ENCODE assay signal across 10 cellular contexts in genomic region chr20:58894652-58895051, GRCh38. TPM values are rescaled to one million over a fixed set of nuclear protein-coding genes. Genes with fewer than 3 reads are reported as not detected.
DNase-seq lines count a peak whose midpoint lies in the region; ATAC-seq and TF ChIP-seq lines count a peak whose summit lies in the region.
"Had no signal": no experiment of that assay in that cellular context is flagged by ENCODE, and none has a peak within 500 bp of the region (broad histone marks: within the 10 kb centered on the region; RNA-seq: fewer than 3 reads in every experiment).

No MANE protein-coding gene starts in this region.

- TF ChIP-seq EP300 in transverse colon (IDR thresholded peaks at IDR 0.05; ENCODE audit: low read depth), result no peak

- DNase-seq in heart left ventricle, result no peak
- DNase-seq in right cardiac atrium, result no peak
- no peak for DNase-seq in activated naive CD4-positive, alpha-beta T cell treated with anti-CD3 and anti-CD28 coated beads, Interleukin-2, amount 50 U/mL, for 72 hours (ENCODE audit: low spot score in 2 of 2)
- DNase-seq in left lung, result no peak
- DNase-seq in transverse colon, result no peak
- no peak for DNase-seq in kidney glomerular epithelial cell (lab: John Stamatoyannopoulos, UW)
- DNase-seq in left lobe of liver (ENCODE audit: low spot score), result no peak
- DNase-seq in GF-D8 (lab: John Stamatoyannopoulos, UW), result no peak
- DNase-seq: dermis blood vessel endothelial cell had no signal

- H3K36me3 Mint-ChIP-seq in activated naive CD4-positive, alpha-beta T cell treated with anti-CD3 and anti-CD28 coated beads, Interleukin-2, amount 50 U/mL, for 72 hours, result peaks cover 14 to 64% of the 10 kb centered on the region in 2 donors

- H3K27me3 ChIP-seq in heart left ventricle (no peaks in the 10 kb centered on the region), right cardiac atrium (ENCODE audit: control insufficient read depth, insufficient read depth) (no peaks in the 10 kb centered on the region), left lung (no peaks in the 10 kb centered on the region), transverse colon (no peaks in the 10 kb centered on the region)

- H3K9me3 ChIP-seq in heart left ventricle (no peaks in the 10 kb centered on the region), right cardiac atrium (ENCODE audit: control insufficient read depth, low read length) (no peaks in the 10 kb centered on the region), left lung (no peaks in the 10 kb centered on the region), transverse colon (no peaks in the 10 kb centered on the region)

- H3K27ac Mint-ChIP-seq in activated naive CD4-positive, alpha-beta T cell treated with anti-CD3 and anti-CD28 coated beads, Interleukin-2, amount 50 U/mL, for 72 hours, result peak overlapping the region; percentile 98 to 100

- H3K4me3 ChIP-seq in heart left ventricle (peak overlapping the region in 7 of 12 donors; percentile 3 to 97 (median 83)), right cardiac atrium (ENCODE audit: low read length) (no peak overlapping the region), left lung (peak overlapping the region in 1 of 2 donors; percentile 3), transverse colon (peak overlapping the region in 1 of 4 donors; percentile 8)
- H3K4me3 ChIP-seq: lung had no signal

- intact Hi-C loops in heart left ventricle (cut with DNase I) (loop anchor here in 8 of 10 donors (5.0 kb wide), 5 partner anchors 88 to 507 kb away; partner anchors contain the start of genes PRELID3B (in 3 of the 8), ATP5F1E (in 2 of the 8), NELFCD (in 2 of the 8) and VAPB (in 1 of the 8)), right cardiac atrium (cut with DNase I) (loop anchor here (5.0 to 10.0 kb wide), 4 partner anchors 90 to 150 kb away; partner anchors contain the start of genes ATP5F1E (in 2 of the 4), NELFCD (in 2 of the 4), PRELID3B (in 1 of the 4) and TUBB1 (in 1 of the 4)), left lung (cut with DNase I) (no loop called here), transverse colon (cut with DNase I; ENCODE audit: low total_unique reads) (loop anchor here (5.0 to 10.0 kb wide), 3 partner anchors 90 to 242 kb away; partner anchors contain the start of genes ATP5F1E, NELFCD and STX16)

- H3K27ac ChIP-seq in heart left ventricle, result peak overlapping the region in 6 of 12 donors; percentile 2 to 99 (median 31)
- no peak overlapping the region for H3K27ac ChIP-seq in right cardiac atrium (ENCODE audit: low read length)
- peak overlapping the region; percentile 10 to 23 for H3K27ac ChIP-seq in left lung
- peak overlapping the region in 3 of 4 donors; percentile 21 to 100 (median 100) for H3K27ac ChIP-seq in transverse colon

- H3K9me3 Mint-ChIP-seq in activated naive CD4-positive, alpha-beta T cell treated with anti-CD3 and anti-CD28 coated beads, Interleukin-2, amount 50 U/mL, for 72 hours, result no peaks in the 10 kb centered on the region

- TF ChIP-seq CTCF in heart left ventricle (IDR thresholded peaks at IDR 0.05) (no peak), left lung (IDR thresholded peaks at IDR 0.05) (no peak), transverse colon (IDR thresholded peaks at IDR 0.05) (no peak)

- H3K4me1 ChIP-seq in heart left ventricle (peaks cover 17 to 76% (median 63%) of the 10 kb centered on the region in 12 donors), right cardiac atrium (ENCODE audit: control insufficient read depth, insufficient read depth, low read length) (peaks cover 8% of the 10 kb centered on the region), left lung (peaks cover 31 to 76% of the 10 kb centered on the region in 2 donors), transverse colon (peaks cover 23 to 66% (median 32%) of the 10 kb centered on the region in 4 donors)

- ATAC-seq in heart left ventricle (no peak), right cardiac atrium (no peak), left lung (no peak), left lobe of liver (no peak)
- ATAC-seq in activated naive CD4-positive, alpha-beta T cell treated with anti-CD3 and anti-CD28 coated beads, Interleukin-2, amount 50 U/mL, for 72 hours, result no peak

- H3K36me3 ChIP-seq in heart left ventricle, result peaks cover 0 to 28% (median 6%) of the 10 kb centered on the region in 9 donors
- peaks cover 0 to 14% of the 10 kb centered on the region in 2 donors for H3K36me3 ChIP-seq in left lung
- peaks cover 0 to 8% (median 0%) of the 10 kb centered on the region in 4 donors for H3K36me3 ChIP-seq in transverse colon

- no peak for TF ChIP-seq POLR2A in heart left ventricle (IDR thresholded peaks at IDR 0.05)
- no peak for TF ChIP-seq POLR2A in transverse colon (IDR thresholded peaks at IDR 0.05)

- in situ Hi-C loops in transverse colon (cut with MboI; ENCODE audit: low pct_ligation_motif_present in 1 of 4, low pct_unique_long_range_greater_than_20kb in 1 of 4, low sequenced_read_pairs in 3 of 4), result no loop called here

RNA-seq across cellular contexts. Expression of gene GNAS, which starts 42.1 kb away (rescaled TPM):
- total RNA-seq in heart left ventricle (1,000 to 10,000 TPM; 1,430 to 2,119 (median 1,604) TPM), right cardiac atrium (1,000 to 10,000 TPM; 1,230 to 1,665 (median 1,377) TPM), left lung (1,000 to 10,000 TPM in 1 of 2 donors, 100 to 1,000 TPM in 1; 723 to 1,158 TPM), transverse colon (100 to 1,000 TPM; 501 to 716 (median 535) TPM), left lobe of liver (305 TPM)
- polyA plus RNA-seq in heart left ventricle (1,000 to 10,000 TPM; 1,246 to 2,999 TPM), right cardiac atrium (1,885 TPM)
- 100 to 1,000 TPM; 624 to 863 TPM for total RNA-seq in activated naive CD4-positive, alpha-beta T cell treated with anti-CD3 and anti-CD28 coated beads, Interleukin-2, amount 50 U/mL, for 72 hours

RNA-seq across cellular contexts. Expression of gene GNAS-AS1, which starts 44.0 kb away (rescaled TPM):
- total RNA-seq in heart left ventricle, result under 1 TPM in 7 of 9 donors, not detected in 2; 0.22 to 0.79 (median 0.29) TPM
- under 1 TPM; 0.17 to 0.91 TPM for polyA plus RNA-seq in heart left ventricle
- total RNA-seq in right cardiac atrium, result under 1 TPM; 0.42 to 0.74 (median 0.50) TPM
- polyA plus RNA-seq in right cardiac atrium, result 0.32 TPM
- total RNA-seq in activated naive CD4-positive, alpha-beta T cell treated with anti-CD3 and anti-CD28 coated beads, Interleukin-2, amount 50 U/mL, for 72 hours, result 1 to 10 TPM; 3.0 to 3.4 TPM
- total RNA-seq in left lung, result 1 to 10 TPM; 1.5 TPM
- total RNA-seq in transverse colon, result 1 to 10 TPM in 1 of 4 donors, under 1 TPM in 1, not detected in 2; 0.55 to 1.1 TPM
- 0.35 TPM for total RNA-seq in left lobe of liver
- total RNA-seq: dermis blood vessel endothelial cell had no signal

Comparison
In these comparisons a context has a peak if more than half of its experiments do, and no peak if none do; other contexts are left out.
1. intact Hi-C loops: an anchor here in heart left ventricle (5.0 kb wide), right cardiac atrium (5.0 to 10.0 kb wide) and transverse colon (5.0 to 10.0 kb wide); none called in left lung.